Comparison of ENCODE assay signal across 20 cellular contexts in genomic region chr5:155316310-155316709, GRCh38.
"Had no signal": no experiment of that assay in that cellular context is flagged by ENCODE, and none has a peak within 500 bp of the region (broad histone marks: within the 10 kb centered on the region; RNA-seq: fewer than 3 reads in every experiment).

No MANE protein-coding gene starts in this region.

- H3K27ac ChIP-seq: heart left ventricle, psoas muscle, right lobe of liver, suprapubic skin, thyroid gland, upper lobe of left lung, uterus had no signal

- H3K4me1 Mint-ChIP-seq: stimulated activated effector memory CD8-positive, alpha-beta T cell treated with anti-CD3 and anti-CD28 coated beads, Interleukin-12 subunit alpha, Interleukin-12 subunit beta, amount 100 ng/mL, for 72 hours had no signal

- H3K4me3 ChIP-seq: heart left ventricle, lung, psoas muscle, right lobe of liver, suprapubic skin, thyroid gland, upper lobe of left lung, uterus had no signal

- H3K36me3 ChIP-seq: heart left ventricle, right lobe of liver, suprapubic skin, thyroid gland, upper lobe of left lung, uterus had no signal

- H3K4me1 ChIP-seq: heart left ventricle, psoas muscle, right lobe of liver, suprapubic skin, thyroid gland, upper lobe of left lung, uterus had no signal

- H3K27me3 Mint-ChIP-seq: dendritic cell treated with granulocyte-macrophage colony-stimulating factor and Interleukin-4, amounts not matched to agents 40 ng/mL and 50 ng/mL, for 4 days; natural killer cell treated with Interleukin-12 subunit alpha and Interleukin-12 subunit beta and Interleukin-15 and Interleukin-18, amount 100 ng/mL, for 72 hours had no signal

- H3K9me3 ChIP-seq: psoas muscle, right lobe of liver, suprapubic skin, thyroid gland, upper lobe of left lung, uterus had no signal

- DNase-seq: foreskin melanocyte; heart left ventricle; left colon; left ventricle myocardium superior; mesenchymal stem cell; midbrain; psoas muscle; retina; right lobe of liver; stimulated activated CD4-positive, alpha-beta T cell treated with anti-CD3 and anti-CD28 coated beads, Interleukin-4, amount 100 ng/mL, for 1 hour; stimulated activated CD8-positive, alpha-beta memory T cell treated with anti-CD3 and anti-CD28 coated beads, Interleukin-4, amount 100 ng/mL, for 48 hours; stimulated activated naive CD8-positive, alpha-beta T cell treated with anti-CD3 and anti-CD28 coated beads, Interleukin-15, Interleukin-2, amounts not matched to agents 100 U/mL and 50 U/mL, for 24 hours; thyroid gland; upper lobe of left lung; uterus had no signal

- H3K4me3 Mint-ChIP-seq: dendritic cell treated with granulocyte-macrophage colony-stimulating factor and Interleukin-4, amounts not matched to agents 40 ng/mL and 50 ng/mL, for 4 days; natural killer cell treated with Interleukin-12 subunit alpha and Interleukin-12 subunit beta and Interleukin-15 and Interleukin-18, amount 100 ng/mL, for 72 hours; stimulated activated effector memory CD8-positive, alpha-beta T cell treated with anti-CD3 and anti-CD28 coated beads, Interleukin-12 subunit alpha, Interleukin-12 subunit beta, amount 100 ng/mL, for 72 hours had no signal

- H3K36me3 Mint-ChIP-seq: natural killer cell treated with Interleukin-12 subunit alpha and Interleukin-12 subunit beta and Interleukin-15 and Interleukin-18, amount 100 ng/mL, for 72 hours; stimulated activated effector memory CD8-positive, alpha-beta T cell treated with anti-CD3 and anti-CD28 coated beads, Interleukin-12 subunit alpha, Interleukin-12 subunit beta, amount 100 ng/mL, for 72 hours had no signal

- ATAC-seq: heart left ventricle; left colon; left ventricle myocardium superior; natural killer cell treated with Interleukin-12 subunit alpha and Interleukin-12 subunit beta and Interleukin-15 and Interleukin-18, amount 100 ng/mL, for 72 hours; psoas muscle; right lobe of liver; stimulated activated effector memory CD8-positive, alpha-beta T cell treated with anti-CD3 and anti-CD28 coated beads, Interleukin-12 subunit alpha, Interleukin-12 subunit beta, amount 100 ng/mL, for 72 hours; stimulated activated naive CD8-positive, alpha-beta T cell treated with anti-CD3 and anti-CD28 coated beads, Interleukin-15, Interleukin-2, amounts not matched to agents 100 U/mL and 50 U/mL, for 24 hours had no signal

- H3K27ac Mint-ChIP-seq: dendritic cell treated with granulocyte-macrophage colony-stimulating factor and Interleukin-4, amounts not matched to agents 40 ng/mL and 50 ng/mL, for 4 days; natural killer cell treated with Interleukin-12 subunit alpha and Interleukin-12 subunit beta and Interleukin-15 and Interleukin-18, amount 100 ng/mL, for 72 hours; stimulated activated effector memory CD8-positive, alpha-beta T cell treated with anti-CD3 and anti-CD28 coated beads, Interleukin-12 subunit alpha, Interleukin-12 subunit beta, amount 100 ng/mL, for 72 hours had no signal

- H3K27me3 ChIP-seq: heart left ventricle, right lobe of liver, suprapubic skin, thyroid gland, upper lobe of left lung, uterus had no signal

- H3K9me3 Mint-ChIP-seq: stimulated activated effector memory CD8-positive, alpha-beta T cell treated with anti-CD3 and anti-CD28 coated beads, Interleukin-12 subunit alpha, Interleukin-12 subunit beta, amount 100 ng/mL, for 72 hours had no signal
